1 cellular context compared by ENCODE assay signal in the genomic region with DNA sequence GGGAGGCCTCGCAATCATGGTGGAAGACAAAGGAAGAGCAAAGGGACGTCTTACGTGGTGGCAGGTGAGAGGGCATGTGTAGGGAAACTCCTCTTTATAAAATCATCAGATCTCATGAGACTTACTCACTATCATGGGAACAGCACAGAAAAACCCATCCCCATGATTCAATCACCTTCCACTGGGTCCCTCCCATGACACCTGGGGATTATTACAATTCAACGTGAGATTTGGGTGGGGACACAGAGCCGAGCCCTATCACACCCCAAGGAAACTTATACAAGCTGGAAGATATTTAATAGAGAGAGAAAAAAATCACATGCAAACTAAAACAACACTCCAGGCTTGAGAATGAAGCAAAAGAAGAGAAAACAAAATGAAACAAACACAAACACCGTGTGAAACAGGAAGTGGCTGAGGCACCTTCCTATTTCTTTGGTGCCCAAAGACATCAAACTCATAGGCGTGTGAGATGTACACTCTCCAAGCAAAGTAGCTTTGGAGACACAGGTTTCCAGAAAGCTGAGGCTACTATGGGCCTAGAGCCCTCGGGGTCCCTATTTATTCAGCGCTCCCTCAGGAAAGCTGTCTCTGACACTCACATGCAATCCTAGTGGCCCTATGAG.
TF ChIP-seq lines count a peak whose summit lies in the region.

No MANE protein-coding gene starts in this region.

TF ChIP-seq in GM12878, 131 proteins besides CTCF, POLR2A, EP300 and RAD21:
- TF ChIP-seq, protein P1, sequence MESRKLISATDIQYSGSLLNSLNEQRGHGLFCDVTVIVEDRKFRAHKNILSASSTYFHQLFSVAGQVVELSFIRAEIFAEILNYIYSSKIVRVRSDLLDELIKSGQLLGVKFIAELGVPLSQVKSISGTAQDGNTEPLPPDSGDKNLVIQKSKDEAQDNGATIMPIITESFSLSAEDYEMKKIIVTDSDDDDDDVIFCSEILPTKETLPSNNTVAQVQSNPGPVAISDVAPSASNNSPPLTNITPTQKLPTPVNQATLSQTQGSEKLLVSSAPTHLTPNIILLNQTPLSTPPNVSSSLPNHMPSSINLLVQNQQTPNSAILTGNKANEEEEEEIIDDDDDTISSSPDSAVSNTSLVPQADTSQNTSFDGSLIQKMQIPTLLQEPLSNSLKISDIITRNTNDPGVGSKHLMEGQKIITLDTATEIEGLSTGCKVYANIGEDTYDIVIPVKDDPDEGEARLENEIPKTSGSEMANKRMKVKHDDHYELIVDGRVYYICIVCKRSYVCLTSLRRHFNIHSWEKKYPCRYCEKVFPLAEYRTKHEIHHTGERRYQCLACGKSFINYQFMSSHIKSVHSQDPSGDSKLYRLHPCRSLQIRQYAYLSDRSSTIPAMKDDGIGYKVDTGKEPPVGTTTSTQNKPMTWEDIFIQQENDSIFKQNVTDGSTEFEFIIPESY (IDR thresholded peaks at IDR 0.05): no peak
- TF ChIP-seq SPI1 (IDR thresholded peaks at IDR 0.05; ENCODE audit: borderline replicate concordance, insufficient read depth, low read depth, low read length): peak; percentile 31; the same call in 1 of the 2 replicates
